ENCODE assay signal across 17 cellular contexts in the genomic region with DNA sequence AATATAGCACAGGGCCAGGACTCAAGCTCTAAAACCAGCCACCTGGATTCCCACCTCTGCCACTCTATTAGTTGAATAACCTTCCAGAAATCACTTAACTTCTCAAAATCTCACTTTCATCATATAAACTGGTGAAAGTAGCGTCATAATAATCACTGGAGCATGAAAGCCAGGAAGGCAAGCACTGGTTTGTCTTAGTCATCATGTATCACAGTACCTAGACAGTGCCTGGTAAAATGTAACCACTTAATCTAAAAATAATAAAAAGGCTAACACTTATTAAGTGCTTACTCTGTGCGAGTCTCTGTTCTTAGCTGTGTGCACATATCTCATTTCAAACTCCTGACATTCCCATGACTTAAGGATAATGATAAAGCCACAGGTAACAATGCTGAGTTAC.
"Had no signal": no experiment of that assay in that cellular context is flagged by ENCODE, and none has a peak within 500 bp of the region (broad histone marks: within the 10 kb centered on the region; RNA-seq: fewer than 3 reads in every experiment).

No MANE protein-coding gene starts in this region.

- H3K4me3 ChIP-seq: ascending aorta, esophagus squamous epithelium, left ventricle myocardium inferior, psoas muscle, spleen, tibial nerve, vagina had no signal

- DNase-seq: activated CD4-positive, alpha-beta T cell treated with anti-CD3 and anti-CD28 coated beads for 4 hours; activated CD8-positive, alpha-beta memory T cell treated with anti-CD3 and anti-CD28 coated beads, Interleukin-2, amount 50 U/mL, for 4 hours; activated CD8-positive, alpha-beta T cell treated with anti-CD3 and anti-CD28 coated beads for 36 hours; activated naive CD4-positive, alpha-beta T cell; esophagus squamous epithelium; foreskin fibroblast; left ventricle myocardium inferior; occipital lobe; psoas muscle; spleen; stimulated activated CD4-positive, alpha-beta T cell treated with anti-CD3 and anti-CD28 coated beads, Interleukin-2, amount 100 ng/mL, for 24 hours; stimulated activated naive B cell treated with anti-CD40 and anti-IgM and Interleukin-4, amounts not matched to agents 10 μg/mL and 1 μg/mL and 100 μg/mL, for 72 hours; WERI-Rb-1 had no signal

- H3K27me3 ChIP-seq: ascending aorta, esophagus squamous epithelium, spleen, tibial nerve, vagina had no signal

- H3K36me3 ChIP-seq: ascending aorta, esophagus squamous epithelium, left ventricle myocardium inferior, spleen, tibial nerve, vagina had no signal

- ATAC-seq: activated CD8-positive, alpha-beta T cell treated with anti-CD3 and anti-CD28 coated beads for 36 hours; psoas muscle; sciatic nerve; stimulated activated naive B cell treated with anti-CD40 and anti-IgM and Interleukin-4, amounts not matched to agents 10 μg/mL and 1 μg/mL and 100 μg/mL, for 72 hours had no signal
